In the genomic region with DNA sequence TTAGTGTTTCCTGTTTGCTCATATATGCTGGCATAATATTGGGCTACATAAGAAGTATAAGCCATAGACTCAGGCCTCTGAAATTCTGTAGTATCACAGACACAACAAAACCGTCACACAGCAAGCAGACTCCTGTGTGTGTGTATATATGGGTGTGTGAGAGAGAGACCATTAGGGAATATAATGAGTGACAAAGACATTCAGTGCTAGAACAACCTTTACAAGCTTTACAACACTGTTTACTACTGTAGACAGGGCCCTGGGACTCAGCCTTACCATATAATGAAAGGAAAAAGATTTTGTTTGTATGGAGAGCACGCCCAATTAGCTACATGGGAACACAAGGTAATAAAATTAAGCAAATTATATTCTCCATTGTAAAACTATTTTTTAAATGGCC, we compare ENCODE assay signal across 3 cellular contexts.
"Had no signal": no experiment of that assay in that cellular context is flagged by ENCODE, and none has a peak within 500 bp of the region (broad histone marks: within the 10 kb centered on the region; RNA-seq: fewer than 3 reads in every experiment).

No MANE protein-coding gene starts in this region.

- ATAC-seq: GM12878 had no signal

- H3K4me3 ChIP-seq: GM12878 had no signal

- DNase-seq: GDM1, GF-D8 had no signal
